19 cellular contexts compared by ENCODE assay signal in genomic region chr4:121633642-121634041, GRCh38.
"Had no signal": no experiment of that assay in that cellular context is flagged by ENCODE, and none has a peak within 500 bp of the region (broad histone marks: within the 10 kb centered on the region; RNA-seq: fewer than 3 reads in every experiment).

No MANE protein-coding gene starts in this region.

- H3K4me1 ChIP-seq: right lobe of liver, testis, uterus had no signal

- H3K36me3 Mint-ChIP-seq: activated naive CD4-positive, alpha-beta T cell treated with anti-CD3 and anti-CD28 coated beads, Interleukin-2, amount 50 U/mL, for 72 hours; naive thymus-derived CD4-positive, alpha-beta T cell; type B pancreatic cell had no signal

- H3K4me1 Mint-ChIP-seq: activated B cell treated with CpG ODN at 0.5 μM for 24 hours; central memory CD8-positive, alpha-beta T cell; naive thymus-derived CD4-positive, alpha-beta T cell had no signal

- H3K4me3 Mint-ChIP-seq: activated B cell treated with CpG ODN at 0.5 μM for 24 hours; activated CD8-positive, alpha-beta T cell treated with anti-CD3 and anti-CD28 coated beads for 36 hours; central memory CD8-positive, alpha-beta T cell; dendritic cell treated with granulocyte-macrophage colony-stimulating factor and Interleukin-4, amounts not matched to agents 40 ng/mL and 50 ng/mL, for 4 days; naive thymus-derived CD4-positive, alpha-beta T cell; type B pancreatic cell had no signal

- H3K27me3 Mint-ChIP-seq: dendritic cell treated with granulocyte-macrophage colony-stimulating factor and Interleukin-4, amounts not matched to agents 40 ng/mL and 50 ng/mL, for 4 days; type B pancreatic cell had no signal

- H3K27ac ChIP-seq: right lobe of liver, testis, uterus had no signal

- H3K36me3 ChIP-seq: right lobe of liver, uterus had no signal

- H3K9me3 Mint-ChIP-seq: activated B cell treated with CpG ODN at 0.5 μM for 24 hours; activated CD8-positive, alpha-beta T cell treated with anti-CD3 and anti-CD28 coated beads for 36 hours; activated naive CD4-positive, alpha-beta T cell treated with anti-CD3 and anti-CD28 coated beads, Interleukin-2, amount 50 U/mL, for 72 hours; activated T-helper 2 cell treated with anti-CD3 and anti-CD28 coated beads, Interferon-gamma antibody, Interleukin-2, Interleukin-4, amounts not matched to agents 10 μg/mL and 5 μg/mL and 100 μg/mL, durations not matched to agents 14 hours and 24 hours and 36 hours; central memory CD8-positive, alpha-beta T cell; dendritic cell treated with granulocyte-macrophage colony-stimulating factor and Interleukin-4, amounts not matched to agents 40 ng/mL and 50 ng/mL, for 4 days; naive thymus-derived CD4-positive, alpha-beta T cell; type B pancreatic cell had no signal

- H3K4me3 ChIP-seq: right lobe of liver, testis, uterus had no signal

- H3K27ac Mint-ChIP-seq: activated B cell treated with CpG ODN at 0.5 μM for 24 hours; activated CD8-positive, alpha-beta T cell treated with anti-CD3 and anti-CD28 coated beads for 36 hours; activated naive CD4-positive, alpha-beta T cell treated with anti-CD3 and anti-CD28 coated beads, Interleukin-2, amount 50 U/mL, for 72 hours; activated T-helper 2 cell treated with anti-CD3 and anti-CD28 coated beads, Interferon-gamma antibody, Interleukin-2, Interleukin-4, amounts not matched to agents 10 μg/mL and 5 μg/mL and 100 μg/mL, durations not matched to agents 14 hours and 24 hours and 36 hours; dendritic cell treated with granulocyte-macrophage colony-stimulating factor and Interleukin-4, amounts not matched to agents 40 ng/mL and 50 ng/mL, for 4 days; naive thymus-derived CD4-positive, alpha-beta T cell; type B pancreatic cell had no signal

- ATAC-seq: activated CD8-positive, alpha-beta T cell treated with anti-CD3 and anti-CD28 coated beads for 36 hours; activated naive CD4-positive, alpha-beta T cell treated with anti-CD3 and anti-CD28 coated beads, Interleukin-2, amount 50 U/mL, for 72 hours; left ventricle myocardium superior; naive thymus-derived CD4-positive, alpha-beta T cell; right lobe of liver; stimulated activated naive CD8-positive, alpha-beta T cell treated with anti-CD3 and anti-CD28 coated beads, Interleukin-15, Interleukin-2, amounts not matched to agents 100 U/mL and 50 U/mL, for 24 hours had no signal

- H3K27me3 ChIP-seq: right lobe of liver, testis, uterus had no signal

- H3K9me3 ChIP-seq: right lobe of liver, testis, uterus had no signal

- DNase-seq: activated B cell treated with CpG ODN at 0.5 μM for 24 hours; activated CD4-positive, alpha-beta T cell treated with anti-CD3 and anti-CD28 coated beads, Interleukin-2, amount 50 U/mL, for 1 hour; activated CD8-positive, alpha-beta T cell treated with anti-CD3 and anti-CD28 coated beads for 36 hours; activated naive CD4-positive, alpha-beta T cell; activated T-cell treated with anti-CD3 and anti-CD28 coated beads, Interleukin-2, amount 50 U/mL, for 48 hours; islet precursor cell; left ventricle myocardium superior; naive thymus-derived CD4-positive, alpha-beta T cell; right lobe of liver; stimulated activated CD4-positive, alpha-beta T cell treated with anti-CD3 and anti-CD28 coated beads, Interleukin-2, amount 100 ng/mL, for 48 hours; stimulated activated naive CD8-positive, alpha-beta T cell treated with anti-CD3 and anti-CD28 coated beads, Interleukin-15, Interleukin-2, amounts not matched to agents 100 U/mL and 50 U/mL, for 24 hours; T-helper 2 cell; testis; uterus had no signal
